In the genomic region with DNA sequence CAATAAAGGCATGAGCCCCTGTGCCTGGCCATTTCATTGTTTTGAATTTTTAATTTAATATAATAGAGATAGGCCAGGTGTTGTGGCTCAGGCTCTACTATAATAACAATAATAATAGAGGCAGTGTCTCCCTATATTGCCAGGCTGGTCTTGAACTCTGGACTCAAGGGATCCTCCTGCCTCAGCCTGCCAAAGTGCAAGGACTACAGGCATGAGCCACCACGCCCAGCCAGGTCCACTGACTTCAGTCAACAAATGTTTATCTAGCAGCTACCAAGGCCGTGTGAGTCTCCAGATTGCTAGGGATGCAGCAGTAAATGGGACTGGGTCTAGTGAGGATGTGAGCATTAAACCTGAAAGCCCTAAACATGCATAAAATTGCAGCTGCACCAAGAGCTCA, we compare ENCODE assay signal across 1 cellular context.
TF ChIP-seq lines count a peak whose summit lies in the region.

No MANE protein-coding gene starts in this region.

TF ChIP-seq in HepG2, 621 proteins besides CTCF, POLR2A, EP300 and RAD21 (continued from another document):
- no peak for TF ChIP-seq BCL3 (CRISPR knock-in tag; IDR thresholded peaks at IDR 0.05)
- TF ChIP-seq, protein P1, sequence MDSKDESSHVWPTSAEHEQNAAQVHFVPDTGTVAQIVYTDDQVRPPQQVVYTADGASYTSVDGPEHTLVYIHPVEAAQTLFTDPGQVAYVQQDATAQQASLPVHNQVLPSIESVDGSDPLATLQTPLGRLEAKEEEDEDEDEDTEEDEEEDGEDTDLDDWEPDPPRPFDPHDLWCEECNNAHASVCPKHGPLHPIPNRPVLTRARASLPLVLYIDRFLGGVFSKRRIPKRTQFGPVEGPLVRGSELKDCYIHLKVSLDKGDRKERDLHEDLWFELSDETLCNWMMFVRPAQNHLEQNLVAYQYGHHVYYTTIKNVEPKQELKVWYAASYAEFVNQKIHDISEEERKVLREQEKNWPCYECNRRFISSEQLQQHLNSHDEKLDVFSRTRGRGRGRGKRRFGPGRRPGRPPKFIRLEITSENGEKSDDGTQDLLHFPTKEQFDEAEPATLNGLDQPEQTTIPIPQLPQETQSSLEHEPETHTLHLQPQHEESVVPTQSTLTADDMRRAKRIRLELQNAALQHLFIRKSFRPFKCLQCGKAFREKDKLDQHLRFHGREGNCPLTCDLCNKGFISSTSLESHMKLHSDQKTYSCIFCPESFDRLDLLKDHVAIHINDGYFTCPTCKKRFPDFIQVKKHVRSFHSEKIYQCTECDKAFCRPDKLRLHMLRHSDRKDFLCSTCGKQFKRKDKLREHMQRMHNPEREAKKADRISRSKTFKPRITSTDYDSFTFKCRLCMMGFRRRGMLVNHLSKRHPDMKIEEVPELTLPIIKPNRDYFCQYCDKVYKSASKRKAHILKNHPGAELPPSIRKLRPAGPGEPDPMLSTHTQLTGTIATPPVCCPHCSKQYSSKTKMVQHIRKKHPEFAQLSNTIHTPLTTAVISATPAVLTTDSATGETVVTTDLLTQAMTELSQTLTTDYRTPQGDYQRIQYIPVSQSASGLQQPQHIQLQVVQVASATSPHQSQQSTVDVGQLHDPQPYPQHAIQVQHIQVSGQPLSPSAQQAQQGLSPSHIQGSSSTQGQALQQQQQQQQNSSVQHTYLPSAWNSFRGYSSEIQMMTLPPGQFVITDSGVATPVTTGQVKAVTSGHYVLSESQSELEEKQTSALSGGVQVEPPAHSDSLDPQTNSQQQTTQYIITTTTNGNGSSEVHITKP (CRISPR knock-in tag; IDR thresholded peaks at IDR 0.05; ENCODE audit: low read depth): 0 out of 2 replicates have a peak, but pooled peaks have one; percentile 24
- peak; percentile 74; the same call in 1 of the 2 replicates for TF ChIP-seq HNF4G (IDR thresholded peaks at IDR 0.05; ENCODE audit: borderline replicate concordance, low read depth, low read length)
- no peak for TF ChIP-seq HNF4G (CRISPR knock-in tag; IDR thresholded peaks at IDR 0.05; ENCODE audit: borderline replicate concordance, low read depth)
- TF ChIP-seq KLF13 (CRISPR knock-in tag; IDR thresholded peaks at IDR 0.05): no peak
- no peak for TF ChIP-seq NKX3-1 (CRISPR knock-in tag; IDR thresholded peaks at IDR 0.05)
- no peak for TF ChIP-seq KLF11 (CRISPR knock-in tag; IDR thresholded peaks at IDR 0.05)
- no peak for TF ChIP-seq CENPT (CRISPR knock-in tag; IDR thresholded peaks at IDR 0.05; ENCODE audit: low read depth)
- no peak for TF ChIP-seq NONO (IDR thresholded peaks at IDR 0.05)
- peak; percentile 45; the same call in 1 of the 2 replicates for TF ChIP-seq NONO (CRISPR knock-in tag; conservative IDR thresholded peaks at IDR 0.05)
- no peak for TF ChIP-seq ZNF281 (CRISPR knock-in tag; IDR thresholded peaks at IDR 0.05; ENCODE audit: borderline replicate concordance)
TF ChIP-seq in HepG2: peak in this region for 18.
